In the genomic region with DNA sequence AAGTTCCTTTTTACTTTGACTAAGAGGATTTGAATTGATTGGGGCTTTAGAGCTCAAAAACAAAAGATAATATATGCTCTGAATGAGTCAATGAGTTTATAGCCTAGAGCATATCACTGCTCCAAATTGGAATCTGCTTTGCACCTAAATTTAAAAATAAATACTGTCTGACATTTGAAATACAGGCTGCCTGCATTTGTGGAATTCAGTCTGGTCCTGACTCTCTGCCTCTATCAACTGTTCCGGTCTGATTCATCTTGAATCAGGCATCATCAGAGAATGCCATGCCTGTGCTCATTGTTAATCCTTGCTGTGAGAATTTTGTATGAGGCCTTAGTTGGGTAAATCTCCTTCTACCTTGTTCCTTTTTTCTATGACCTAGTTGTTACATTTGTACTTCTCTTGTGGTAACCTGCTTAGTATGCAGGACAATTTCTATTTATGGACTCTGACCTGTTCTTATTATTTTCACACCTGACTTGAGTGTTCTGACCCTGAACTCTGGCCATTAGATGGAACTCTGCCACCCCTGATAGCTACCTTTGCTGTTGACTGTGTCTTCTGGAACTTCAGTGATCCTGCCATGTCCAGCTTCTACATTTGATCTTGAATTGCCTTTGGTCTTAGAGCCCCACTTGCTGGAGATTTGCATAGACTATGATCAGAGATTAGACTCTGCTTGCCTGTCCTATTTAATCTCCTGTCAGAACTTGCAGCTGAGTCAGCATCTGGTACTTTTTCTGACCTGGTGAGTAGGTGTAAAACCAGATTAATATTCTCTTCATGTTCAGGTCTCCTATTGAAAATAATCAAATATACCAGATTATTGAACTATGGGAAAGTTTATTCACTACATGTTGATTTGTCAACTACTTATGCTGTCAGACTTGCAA, we compare ENCODE assay signal across 1 cellular context.
A peak's percentile ranks its signal among the peaks of the same experiment; 100 is the strongest.
TF ChIP-seq lines count a peak whose summit lies in the region.

No MANE protein-coding gene starts in this region.

TF ChIP-seq in GM12878, 131 proteins besides CTCF, POLR2A, EP300 and RAD21 (continued from another document):
- TF ChIP-seq, protein P1, sequence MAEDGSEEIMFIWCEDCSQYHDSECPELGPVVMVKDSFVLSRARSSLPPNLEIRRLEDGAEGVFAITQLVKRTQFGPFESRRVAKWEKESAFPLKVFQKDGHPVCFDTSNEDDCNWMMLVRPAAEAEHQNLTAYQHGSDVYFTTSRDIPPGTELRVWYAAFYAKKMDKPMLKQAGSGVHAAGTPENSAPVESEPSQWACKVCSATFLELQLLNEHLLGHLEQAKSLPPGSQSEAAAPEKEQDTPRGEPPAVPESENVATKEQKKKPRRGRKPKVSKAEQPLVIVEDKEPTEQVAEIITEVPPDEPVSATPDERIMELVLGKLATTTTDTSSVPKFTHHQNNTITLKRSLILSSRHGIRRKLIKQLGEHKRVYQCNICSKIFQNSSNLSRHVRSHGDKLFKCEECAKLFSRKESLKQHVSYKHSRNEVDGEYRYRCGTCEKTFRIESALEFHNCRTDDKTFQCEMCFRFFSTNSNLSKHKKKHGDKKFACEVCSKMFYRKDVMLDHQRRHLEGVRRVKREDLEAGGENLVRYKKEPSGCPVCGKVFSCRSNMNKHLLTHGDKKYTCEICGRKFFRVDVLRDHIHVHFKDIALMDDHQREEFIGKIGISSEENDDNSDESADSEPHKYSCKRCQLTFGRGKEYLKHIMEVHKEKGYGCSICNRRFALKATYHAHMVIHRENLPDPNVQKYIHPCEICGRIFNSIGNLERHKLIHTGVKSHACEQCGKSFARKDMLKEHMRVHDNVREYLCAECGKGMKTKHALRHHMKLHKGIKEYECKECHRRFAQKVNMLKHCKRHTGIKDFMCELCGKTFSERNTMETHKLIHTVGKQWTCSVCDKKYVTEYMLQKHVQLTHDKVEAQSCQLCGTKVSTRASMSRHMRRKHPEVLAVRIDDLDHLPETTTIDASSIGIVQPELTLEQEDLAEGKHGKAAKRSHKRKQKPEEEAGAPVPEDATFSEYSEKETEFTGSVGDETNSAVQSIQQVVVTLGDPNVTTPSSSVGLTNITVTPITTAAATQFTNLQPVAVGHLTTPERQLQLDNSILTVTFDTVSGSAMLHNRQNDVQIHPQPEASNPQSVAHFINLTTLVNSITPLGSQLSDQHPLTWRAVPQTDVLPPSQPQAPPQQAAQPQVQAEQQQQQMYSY (CRISPR knock-in tag; IDR thresholded peaks at IDR 0.05): no peak
- TF ChIP-seq SUPT20H (IDR thresholded peaks at IDR 0.05; ENCODE audit: borderline replicate concordance, control insufficient read depth, low read depth, low read length): no peak
- TF ChIP-seq MEF2B (IDR thresholded peaks at IDR 0.05; ENCODE audit: partially characterized antibody, poor library complexity, severe bottlenecking): peak; percentile 74
- TF ChIP-seq SPI1 (IDR thresholded peaks at IDR 0.05; ENCODE audit: borderline replicate concordance, insufficient read depth, low read depth, low read length): no peak
- TF ChIP-seq CREM (IDR thresholded peaks at IDR 0.05; ENCODE audit: low read depth): no peak
- peak; percentile 59; the same call in 1 of the 2 replicates for TF ChIP-seq MTA2 (IDR thresholded peaks at IDR 0.05; ENCODE audit: low read depth)
- TF ChIP-seq, protein P2, sequence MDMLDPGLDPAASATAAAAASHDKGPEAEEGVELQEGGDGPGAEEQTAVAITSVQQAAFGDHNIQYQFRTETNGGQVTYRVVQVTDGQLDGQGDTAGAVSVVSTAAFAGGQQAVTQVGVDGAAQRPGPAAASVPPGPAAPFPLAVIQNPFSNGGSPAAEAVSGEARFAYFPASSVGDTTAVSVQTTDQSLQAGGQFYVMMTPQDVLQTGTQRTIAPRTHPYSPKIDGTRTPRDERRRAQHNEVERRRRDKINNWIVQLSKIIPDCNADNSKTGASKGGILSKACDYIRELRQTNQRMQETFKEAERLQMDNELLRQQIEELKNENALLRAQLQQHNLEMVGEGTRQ (IDR thresholded peaks at IDR 0.05; ENCODE audit: borderline replicate concordance, low read depth, low read length): no peak
- TF ChIP-seq NBN (IDR thresholded peaks at IDR 0.05): 0 out of 2 replicates have a peak, but pooled peaks have one; percentile 27
- TF ChIP-seq, protein P3, sequence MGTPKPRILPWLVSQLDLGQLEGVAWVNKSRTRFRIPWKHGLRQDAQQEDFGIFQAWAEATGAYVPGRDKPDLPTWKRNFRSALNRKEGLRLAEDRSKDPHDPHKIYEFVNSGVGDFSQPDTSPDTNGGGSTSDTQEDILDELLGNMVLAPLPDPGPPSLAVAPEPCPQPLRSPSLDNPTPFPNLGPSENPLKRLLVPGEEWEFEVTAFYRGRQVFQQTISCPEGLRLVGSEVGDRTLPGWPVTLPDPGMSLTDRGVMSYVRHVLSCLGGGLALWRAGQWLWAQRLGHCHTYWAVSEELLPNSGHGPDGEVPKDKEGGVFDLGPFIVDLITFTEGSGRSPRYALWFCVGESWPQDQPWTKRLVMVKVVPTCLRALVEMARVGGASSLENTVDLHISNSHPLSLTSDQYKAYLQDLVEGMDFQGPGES (IDR thresholded peaks at IDR 0.05): no peak
- no peak for TF ChIP-seq JUND (IDR thresholded peaks at IDR 0.05; ENCODE audit: low read depth, low read length)
- TF ChIP-seq, protein P4, sequence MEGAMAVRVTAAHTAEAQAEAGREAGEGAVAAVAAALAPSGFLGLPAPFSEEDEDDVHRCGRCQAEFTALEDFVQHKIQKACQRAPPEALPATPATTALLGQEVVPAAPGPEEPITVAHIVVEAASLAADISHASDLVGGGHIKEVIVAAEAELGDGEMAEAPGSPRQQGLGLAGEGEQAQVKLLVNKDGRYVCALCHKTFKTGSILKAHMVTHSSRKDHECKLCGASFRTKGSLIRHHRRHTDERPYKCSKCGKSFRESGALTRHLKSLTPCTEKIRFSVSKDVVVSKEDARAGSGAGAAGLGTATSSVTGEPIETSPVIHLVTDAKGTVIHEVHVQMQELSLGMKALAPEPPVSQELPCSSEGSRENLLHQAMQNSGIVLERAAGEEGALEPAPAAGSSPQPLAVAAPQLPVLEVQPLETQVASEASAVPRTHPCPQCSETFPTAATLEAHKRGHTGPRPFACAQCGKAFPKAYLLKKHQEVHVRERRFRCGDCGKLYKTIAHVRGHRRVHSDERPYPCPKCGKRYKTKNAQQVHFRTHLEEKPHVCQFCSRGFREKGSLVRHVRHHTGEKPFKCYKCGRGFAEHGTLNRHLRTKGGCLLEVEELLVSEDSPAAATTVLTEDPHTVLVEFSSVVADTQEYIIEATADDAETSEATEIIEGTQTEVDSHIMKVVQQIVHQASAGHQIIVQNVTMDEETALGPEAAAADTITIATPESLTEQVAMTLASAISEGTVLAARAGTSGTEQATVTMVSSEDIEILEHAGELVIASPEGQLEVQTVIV (IDR thresholded peaks at IDR 0.05; ENCODE audit: borderline replicate concordance, partially characterized antibody): no peak
- peak; percentile 61; the same call in 1 of the 2 replicates for TF ChIP-seq ATF7 (IDR thresholded peaks at IDR 0.05; ENCODE audit: low read depth)
- TF ChIP-seq CBX5 (IDR thresholded peaks at IDR 0.05; ENCODE audit: low read depth): no peak
- TF ChIP-seq, protein P5, sequence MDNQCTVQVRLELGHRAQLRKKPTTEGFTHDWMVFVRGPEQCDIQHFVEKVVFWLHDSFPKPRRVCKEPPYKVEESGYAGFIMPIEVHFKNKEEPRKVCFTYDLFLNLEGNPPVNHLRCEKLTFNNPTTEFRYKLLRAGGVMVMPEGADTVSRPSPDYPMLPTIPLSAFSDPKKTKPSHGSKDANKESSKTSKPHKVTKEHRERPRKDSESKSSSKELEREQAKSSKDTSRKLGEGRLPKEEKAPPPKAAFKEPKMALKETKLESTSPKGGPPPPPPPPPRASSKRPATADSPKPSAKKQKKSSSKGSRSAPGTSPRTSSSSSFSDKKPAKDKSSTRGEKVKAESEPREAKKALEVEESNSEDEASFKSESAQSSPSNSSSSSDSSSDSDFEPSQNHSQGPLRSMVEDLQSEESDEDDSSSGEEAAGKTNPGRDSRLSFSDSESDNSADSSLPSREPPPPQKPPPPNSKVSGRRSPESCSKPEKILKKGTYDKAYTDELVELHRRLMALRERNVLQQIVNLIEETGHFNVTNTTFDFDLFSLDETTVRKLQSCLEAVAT (IDR thresholded peaks at IDR 0.05): peak; percentile 92
- TF ChIP-seq ZBED1 (IDR thresholded peaks at IDR 0.05; ENCODE audit: borderline replicate concordance): no peak
- peak; percentile 27; the same call in 1 of the 2 replicates for TF ChIP-seq RUNX3 (IDR thresholded peaks at IDR 0.05; ENCODE audit: low read length)
- 0 out of 2 replicates have a peak, but pooled peaks have one; percentile 15 for TF ChIP-seq MEF2A (IDR thresholded peaks at IDR 0.05; ENCODE audit: insufficient read depth, low read depth, low read length)
- TF ChIP-seq, protein P6, sequence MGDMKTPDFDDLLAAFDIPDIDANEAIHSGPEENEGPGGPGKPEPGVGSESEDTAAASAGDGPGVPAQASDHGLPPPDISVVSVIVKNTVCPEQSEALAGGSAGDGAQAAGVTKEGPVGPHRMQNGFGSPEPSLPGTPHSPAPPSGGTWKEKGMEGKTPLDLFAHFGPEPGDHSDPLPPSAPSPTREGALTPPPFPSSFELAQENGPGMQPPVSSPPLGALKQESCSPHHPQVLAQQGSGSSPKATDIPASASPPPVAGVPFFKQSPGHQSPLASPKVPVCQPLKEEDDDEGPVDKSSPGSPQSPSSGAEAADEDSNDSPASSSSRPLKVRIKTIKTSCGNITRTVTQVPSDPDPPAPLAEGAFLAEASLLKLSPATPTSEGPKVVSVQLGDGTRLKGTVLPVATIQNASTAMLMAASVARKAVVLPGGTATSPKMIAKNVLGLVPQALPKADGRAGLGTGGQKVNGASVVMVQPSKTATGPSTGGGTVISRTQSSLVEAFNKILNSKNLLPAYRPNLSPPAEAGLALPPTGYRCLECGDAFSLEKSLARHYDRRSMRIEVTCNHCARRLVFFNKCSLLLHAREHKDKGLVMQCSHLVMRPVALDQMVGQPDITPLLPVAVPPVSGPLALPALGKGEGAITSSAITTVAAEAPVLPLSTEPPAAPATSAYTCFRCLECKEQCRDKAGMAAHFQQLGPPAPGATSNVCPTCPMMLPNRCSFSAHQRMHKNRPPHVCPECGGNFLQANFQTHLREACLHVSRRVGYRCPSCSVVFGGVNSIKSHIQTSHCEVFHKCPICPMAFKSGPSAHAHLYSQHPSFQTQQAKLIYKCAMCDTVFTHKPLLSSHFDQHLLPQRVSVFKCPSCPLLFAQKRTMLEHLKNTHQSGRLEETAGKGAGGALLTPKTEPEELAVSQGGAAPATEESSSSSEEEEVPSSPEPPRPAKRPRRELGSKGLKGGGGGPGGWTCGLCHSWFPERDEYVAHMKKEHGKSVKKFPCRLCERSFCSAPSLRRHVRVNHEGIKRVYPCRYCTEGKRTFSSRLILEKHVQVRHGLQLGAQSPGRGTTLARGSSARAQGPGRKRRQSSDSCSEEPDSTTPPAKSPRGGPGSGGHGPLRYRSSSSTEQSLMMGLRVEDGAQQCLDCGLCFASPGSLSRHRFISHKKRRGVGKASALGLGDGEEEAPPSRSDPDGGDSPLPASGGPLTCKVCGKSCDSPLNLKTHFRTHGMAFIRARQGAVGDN (IDR thresholded peaks at IDR 0.05): no peak
- TF ChIP-seq IRF4 (IDR thresholded peaks at IDR 0.05; ENCODE audit: low read depth, low read length): no peak
